Comparison of ENCODE assay signal across 1 cellular context in the genomic region with DNA sequence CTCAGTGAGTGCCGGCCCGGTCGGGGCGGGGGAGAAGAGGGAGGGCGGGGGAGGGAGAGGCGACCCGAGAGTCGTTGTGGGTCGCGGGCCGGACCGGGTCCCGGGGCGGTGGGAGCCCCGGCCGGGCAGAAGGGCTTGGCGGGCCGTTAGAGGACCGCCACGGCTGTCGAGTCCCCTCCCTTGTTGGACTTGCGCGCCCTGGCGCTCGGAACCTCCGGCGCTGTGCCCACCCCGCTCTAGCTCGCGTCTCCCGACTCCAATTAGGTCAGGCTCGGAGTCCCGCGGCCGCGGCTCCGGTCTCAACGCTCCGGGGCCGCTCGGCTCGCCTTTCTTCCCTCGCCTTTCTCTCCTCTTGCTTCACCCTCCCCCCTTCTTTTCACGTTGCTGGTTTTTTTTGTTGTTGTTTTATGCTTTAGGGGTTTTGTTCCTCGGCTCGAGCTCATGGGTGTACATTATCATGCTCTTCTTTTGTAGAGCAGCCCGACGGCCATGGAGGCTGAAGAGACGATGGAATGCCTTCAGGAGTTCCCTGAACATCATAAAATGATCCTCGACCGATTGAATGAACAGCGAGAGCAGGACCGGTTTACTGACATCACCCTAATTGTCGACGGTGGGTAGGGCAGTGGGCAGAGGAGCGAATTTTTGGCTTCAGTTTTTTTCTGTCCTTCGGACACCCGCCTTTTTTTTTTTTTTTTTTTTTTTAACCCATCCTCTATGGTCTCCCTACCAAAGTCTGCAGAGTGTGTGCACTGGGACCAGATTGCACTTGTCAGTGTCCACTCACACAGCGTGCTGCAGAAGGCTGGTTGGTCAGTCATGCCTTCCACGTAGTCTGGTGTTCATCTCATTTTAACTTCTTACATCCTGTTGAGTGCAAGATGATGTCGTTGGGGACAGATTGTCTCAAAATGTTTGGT.
TF ChIP-seq lines count a peak whose summit lies in the region.

No MANE protein-coding gene starts in this region.

TF ChIP-seq in HepG2, 621 proteins besides CTCF, POLR2A, EP300 and RAD21 (continued from another document and continues in another):
- TF ChIP-seq, protein P1, sequence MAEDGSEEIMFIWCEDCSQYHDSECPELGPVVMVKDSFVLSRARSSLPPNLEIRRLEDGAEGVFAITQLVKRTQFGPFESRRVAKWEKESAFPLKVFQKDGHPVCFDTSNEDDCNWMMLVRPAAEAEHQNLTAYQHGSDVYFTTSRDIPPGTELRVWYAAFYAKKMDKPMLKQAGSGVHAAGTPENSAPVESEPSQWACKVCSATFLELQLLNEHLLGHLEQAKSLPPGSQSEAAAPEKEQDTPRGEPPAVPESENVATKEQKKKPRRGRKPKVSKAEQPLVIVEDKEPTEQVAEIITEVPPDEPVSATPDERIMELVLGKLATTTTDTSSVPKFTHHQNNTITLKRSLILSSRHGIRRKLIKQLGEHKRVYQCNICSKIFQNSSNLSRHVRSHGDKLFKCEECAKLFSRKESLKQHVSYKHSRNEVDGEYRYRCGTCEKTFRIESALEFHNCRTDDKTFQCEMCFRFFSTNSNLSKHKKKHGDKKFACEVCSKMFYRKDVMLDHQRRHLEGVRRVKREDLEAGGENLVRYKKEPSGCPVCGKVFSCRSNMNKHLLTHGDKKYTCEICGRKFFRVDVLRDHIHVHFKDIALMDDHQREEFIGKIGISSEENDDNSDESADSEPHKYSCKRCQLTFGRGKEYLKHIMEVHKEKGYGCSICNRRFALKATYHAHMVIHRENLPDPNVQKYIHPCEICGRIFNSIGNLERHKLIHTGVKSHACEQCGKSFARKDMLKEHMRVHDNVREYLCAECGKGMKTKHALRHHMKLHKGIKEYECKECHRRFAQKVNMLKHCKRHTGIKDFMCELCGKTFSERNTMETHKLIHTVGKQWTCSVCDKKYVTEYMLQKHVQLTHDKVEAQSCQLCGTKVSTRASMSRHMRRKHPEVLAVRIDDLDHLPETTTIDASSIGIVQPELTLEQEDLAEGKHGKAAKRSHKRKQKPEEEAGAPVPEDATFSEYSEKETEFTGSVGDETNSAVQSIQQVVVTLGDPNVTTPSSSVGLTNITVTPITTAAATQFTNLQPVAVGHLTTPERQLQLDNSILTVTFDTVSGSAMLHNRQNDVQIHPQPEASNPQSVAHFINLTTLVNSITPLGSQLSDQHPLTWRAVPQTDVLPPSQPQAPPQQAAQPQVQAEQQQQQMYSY (CRISPR knock-in tag; IDR thresholded peaks at IDR 0.05): no peak
- TF ChIP-seq KAT7 (CRISPR knock-in tag; IDR thresholded peaks at IDR 0.05; ENCODE audit: borderline replicate concordance) (0 out of 2 replicates have a peak, but pooled peaks have one; percentile 54), HDAC2 (CRISPR knock-in tag; IDR thresholded peaks at IDR 0.05) (no peak), KDM5A (IDR thresholded peaks at IDR 0.05; ENCODE audit: borderline replicate concordance, low read length) (no peak), ZFP37 (CRISPR knock-in tag; IDR thresholded peaks at IDR 0.05; ENCODE audit: borderline replicate concordance) (peak; percentile 34; the same call in 1 of the 2 replicates), HNRNPLL (IDR thresholded peaks at IDR 0.05; ENCODE audit: low read depth, low read length, poor library complexity, severe bottlenecking) (no peak), AHR (CRISPR knock-in tag; IDR thresholded peaks at IDR 0.05) (no peak), EZH2 (conservative IDR thresholded peaks at IDR 0.05; ENCODE audit: low read depth, low read length) (no peak), FOXC1 (CRISPR knock-in tag; IDR thresholded peaks at IDR 0.05; ENCODE audit: borderline replicate concordance) (no peak), ZFP36L1 (CRISPR knock-in tag; IDR thresholded peaks at IDR 0.05) (no peak), ZMYM4 (CRISPR knock-in tag; IDR thresholded peaks at IDR 0.05) (no peak), ARNT2 (CRISPR knock-in tag; IDR thresholded peaks at IDR 0.05; ENCODE audit: low read depth) (no peak), ZNF878 (CRISPR knock-in tag; IDR thresholded peaks at IDR 0.05) (no peak), MED8 (CRISPR knock-in tag; IDR thresholded peaks at IDR 0.05; ENCODE audit: insufficient replicate concordance) (no peak), ZNF235 (CRISPR knock-in tag; IDR thresholded peaks at IDR 0.05; ENCODE audit: borderline replicate concordance) (no peak), HMG20B (CRISPR knock-in tag; conservative IDR thresholded peaks at IDR 0.05) (no peak), ZNF615 (CRISPR knock-in tag; IDR thresholded peaks at IDR 0.05; ENCODE audit: borderline replicate concordance) (no peak), XRCC5 (optimal IDR thresholded peaks at IDR 0.05; ENCODE audit: low read length) (no peak), TGIF2 (CRISPR knock-in tag; IDR thresholded peaks at IDR 0.05) (no peak; the same call in 1 of the 2 replicates), JDP2 (CRISPR knock-in tag; IDR thresholded peaks at IDR 0.05; ENCODE audit: borderline replicate concordance) (no peak)
- TF ChIP-seq, protein P2, sequence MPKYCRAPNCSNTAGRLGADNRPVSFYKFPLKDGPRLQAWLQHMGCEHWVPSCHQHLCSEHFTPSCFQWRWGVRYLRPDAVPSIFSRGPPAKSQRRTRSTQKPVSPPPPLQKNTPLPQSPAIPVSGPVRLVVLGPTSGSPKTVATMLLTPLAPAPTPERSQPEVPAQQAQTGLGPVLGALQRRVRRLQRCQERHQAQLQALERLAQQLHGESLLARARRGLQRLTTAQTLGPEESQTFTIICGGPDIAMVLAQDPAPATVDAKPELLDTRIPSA (CRISPR knock-in tag; IDR thresholded peaks at IDR 0.05; ENCODE audit: borderline replicate concordance): no peak
- TF ChIP-seq, protein P3, sequence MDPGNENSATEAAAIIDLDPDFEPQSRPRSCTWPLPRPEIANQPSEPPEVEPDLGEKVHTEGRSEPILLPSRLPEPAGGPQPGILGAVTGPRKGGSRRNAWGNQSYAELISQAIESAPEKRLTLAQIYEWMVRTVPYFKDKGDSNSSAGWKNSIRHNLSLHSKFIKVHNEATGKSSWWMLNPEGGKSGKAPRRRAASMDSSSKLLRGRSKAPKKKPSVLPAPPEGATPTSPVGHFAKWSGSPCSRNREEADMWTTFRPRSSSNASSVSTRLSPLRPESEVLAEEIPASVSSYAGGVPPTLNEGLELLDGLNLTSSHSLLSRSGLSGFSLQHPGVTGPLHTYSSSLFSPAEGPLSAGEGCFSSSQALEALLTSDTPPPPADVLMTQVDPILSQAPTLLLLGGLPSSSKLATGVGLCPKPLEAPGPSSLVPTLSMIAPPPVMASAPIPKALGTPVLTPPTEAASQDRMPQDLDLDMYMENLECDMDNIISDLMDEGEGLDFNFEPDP (CRISPR knock-in tag; conservative IDR thresholded peaks at IDR 0.05): no peak
- TF ChIP-seq, protein P4, sequence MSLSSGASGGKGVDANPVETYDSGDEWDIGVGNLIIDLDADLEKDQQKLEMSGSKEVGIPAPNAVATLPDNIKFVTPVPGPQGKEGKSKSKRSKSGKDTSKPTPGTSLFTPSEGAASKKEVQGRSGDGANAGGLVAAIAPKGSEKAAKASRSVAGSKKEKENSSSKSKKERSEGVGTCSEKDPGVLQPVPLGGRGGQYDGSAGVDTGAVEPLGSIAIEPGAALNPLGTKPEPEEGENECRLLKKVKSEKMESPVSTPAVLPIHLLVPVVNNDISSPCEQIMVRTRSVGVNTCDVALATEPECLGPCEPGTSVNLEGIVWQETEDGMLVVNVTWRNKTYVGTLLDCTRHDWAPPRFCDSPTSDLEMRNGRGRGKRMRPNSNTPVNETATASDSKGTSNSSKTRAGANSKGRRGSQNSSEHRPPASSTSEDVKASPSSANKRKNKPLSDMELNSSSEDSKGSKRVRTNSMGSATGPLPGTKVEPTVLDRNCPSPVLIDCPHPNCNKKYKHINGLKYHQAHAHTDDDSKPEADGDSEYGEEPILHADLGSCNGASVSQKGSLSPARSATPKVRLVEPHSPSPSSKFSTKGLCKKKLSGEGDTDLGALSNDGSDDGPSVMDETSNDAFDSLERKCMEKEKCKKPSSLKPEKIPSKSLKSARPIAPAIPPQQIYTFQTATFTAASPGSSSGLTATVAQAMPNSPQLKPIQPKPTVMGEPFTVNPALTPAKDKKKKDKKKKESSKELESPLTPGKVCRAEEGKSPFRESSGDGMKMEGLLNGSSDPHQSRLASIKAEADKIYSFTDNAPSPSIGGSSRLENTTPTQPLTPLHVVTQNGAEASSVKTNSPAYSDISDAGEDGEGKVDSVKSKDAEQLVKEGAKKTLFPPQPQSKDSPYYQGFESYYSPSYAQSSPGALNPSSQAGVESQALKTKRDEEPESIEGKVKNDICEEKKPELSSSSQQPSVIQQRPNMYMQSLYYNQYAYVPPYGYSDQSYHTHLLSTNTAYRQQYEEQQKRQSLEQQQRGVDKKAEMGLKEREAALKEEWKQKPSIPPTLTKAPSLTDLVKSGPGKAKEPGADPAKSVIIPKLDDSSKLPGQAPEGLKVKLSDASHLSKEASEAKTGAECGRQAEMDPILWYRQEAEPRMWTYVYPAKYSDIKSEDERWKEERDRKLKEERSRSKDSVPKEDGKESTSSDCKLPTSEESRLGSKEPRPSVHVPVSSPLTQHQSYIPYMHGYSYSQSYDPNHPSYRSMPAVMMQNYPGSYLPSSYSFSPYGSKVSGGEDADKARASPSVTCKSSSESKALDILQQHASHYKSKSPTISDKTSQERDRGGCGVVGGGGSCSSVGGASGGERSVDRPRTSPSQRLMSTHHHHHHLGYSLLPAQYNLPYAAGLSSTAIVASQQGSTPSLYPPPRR (CRISPR knock-in tag; IDR thresholded peaks at IDR 0.05; ENCODE audit: borderline replicate concordance): no peak
- TF ChIP-seq, protein P5, sequence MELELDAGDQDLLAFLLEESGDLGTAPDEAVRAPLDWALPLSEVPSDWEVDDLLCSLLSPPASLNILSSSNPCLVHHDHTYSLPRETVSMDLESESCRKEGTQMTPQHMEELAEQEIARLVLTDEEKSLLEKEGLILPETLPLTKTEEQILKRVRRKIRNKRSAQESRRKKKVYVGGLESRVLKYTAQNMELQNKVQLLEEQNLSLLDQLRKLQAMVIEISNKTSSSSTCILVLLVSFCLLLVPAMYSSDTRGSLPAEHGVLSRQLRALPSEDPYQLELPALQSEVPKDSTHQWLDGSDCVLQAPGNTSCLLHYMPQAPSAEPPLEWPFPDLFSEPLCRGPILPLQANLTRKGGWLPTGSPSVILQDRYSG (CRISPR knock-in tag; IDR thresholded peaks at IDR 0.05): no peak; the same call in 1 of the 2 replicates
- TF ChIP-seq, protein P6, sequence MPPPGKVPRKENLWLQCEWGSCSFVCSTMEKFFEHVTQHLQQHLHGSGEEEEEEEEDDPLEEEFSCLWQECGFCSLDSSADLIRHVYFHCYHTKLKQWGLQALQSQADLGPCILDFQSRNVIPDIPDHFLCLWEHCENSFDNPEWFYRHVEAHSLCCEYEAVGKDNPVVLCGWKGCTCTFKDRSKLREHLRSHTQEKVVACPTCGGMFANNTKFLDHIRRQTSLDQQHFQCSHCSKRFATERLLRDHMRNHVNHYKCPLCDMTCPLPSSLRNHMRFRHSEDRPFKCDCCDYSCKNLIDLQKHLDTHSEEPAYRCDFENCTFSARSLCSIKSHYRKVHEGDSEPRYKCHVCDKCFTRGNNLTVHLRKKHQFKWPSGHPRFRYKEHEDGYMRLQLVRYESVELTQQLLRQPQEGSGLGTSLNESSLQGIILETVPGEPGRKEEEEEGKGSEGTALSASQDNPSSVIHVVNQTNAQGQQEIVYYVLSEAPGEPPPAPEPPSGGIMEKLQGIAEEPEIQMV (CRISPR knock-in tag; IDR thresholded peaks at IDR 0.05; ENCODE audit: low read depth): no peak
- TF ChIP-seq, protein P7, sequence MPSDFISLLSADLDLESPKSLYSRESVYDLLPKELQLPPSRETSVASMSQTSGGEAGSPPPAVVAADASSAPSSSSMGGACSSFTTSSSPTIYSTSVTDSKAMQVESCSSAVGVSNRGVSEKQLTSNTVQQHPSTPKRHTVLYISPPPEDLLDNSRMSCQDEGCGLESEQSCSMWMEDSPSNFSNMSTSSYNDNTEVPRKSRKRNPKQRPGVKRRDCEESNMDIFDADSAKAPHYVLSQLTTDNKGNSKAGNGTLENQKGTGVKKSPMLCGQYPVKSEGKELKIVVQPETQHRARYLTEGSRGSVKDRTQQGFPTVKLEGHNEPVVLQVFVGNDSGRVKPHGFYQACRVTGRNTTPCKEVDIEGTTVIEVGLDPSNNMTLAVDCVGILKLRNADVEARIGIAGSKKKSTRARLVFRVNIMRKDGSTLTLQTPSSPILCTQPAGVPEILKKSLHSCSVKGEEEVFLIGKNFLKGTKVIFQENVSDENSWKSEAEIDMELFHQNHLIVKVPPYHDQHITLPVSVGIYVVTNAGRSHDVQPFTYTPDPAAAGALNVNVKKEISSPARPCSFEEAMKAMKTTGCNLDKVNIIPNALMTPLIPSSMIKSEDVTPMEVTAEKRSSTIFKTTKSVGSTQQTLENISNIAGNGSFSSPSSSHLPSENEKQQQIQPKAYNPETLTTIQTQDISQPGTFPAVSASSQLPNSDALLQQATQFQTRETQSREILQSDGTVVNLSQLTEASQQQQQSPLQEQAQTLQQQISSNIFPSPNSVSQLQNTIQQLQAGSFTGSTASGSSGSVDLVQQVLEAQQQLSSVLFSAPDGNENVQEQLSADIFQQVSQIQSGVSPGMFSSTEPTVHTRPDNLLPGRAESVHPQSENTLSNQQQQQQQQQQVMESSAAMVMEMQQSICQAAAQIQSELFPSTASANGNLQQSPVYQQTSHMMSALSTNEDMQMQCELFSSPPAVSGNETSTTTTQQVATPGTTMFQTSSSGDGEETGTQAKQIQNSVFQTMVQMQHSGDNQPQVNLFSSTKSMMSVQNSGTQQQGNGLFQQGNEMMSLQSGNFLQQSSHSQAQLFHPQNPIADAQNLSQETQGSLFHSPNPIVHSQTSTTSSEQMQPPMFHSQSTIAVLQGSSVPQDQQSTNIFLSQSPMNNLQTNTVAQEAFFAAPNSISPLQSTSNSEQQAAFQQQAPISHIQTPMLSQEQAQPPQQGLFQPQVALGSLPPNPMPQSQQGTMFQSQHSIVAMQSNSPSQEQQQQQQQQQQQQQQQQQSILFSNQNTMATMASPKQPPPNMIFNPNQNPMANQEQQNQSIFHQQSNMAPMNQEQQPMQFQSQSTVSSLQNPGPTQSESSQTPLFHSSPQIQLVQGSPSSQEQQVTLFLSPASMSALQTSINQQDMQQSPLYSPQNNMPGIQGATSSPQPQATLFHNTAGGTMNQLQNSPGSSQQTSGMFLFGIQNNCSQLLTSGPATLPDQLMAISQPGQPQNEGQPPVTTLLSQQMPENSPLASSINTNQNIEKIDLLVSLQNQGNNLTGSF (CRISPR knock-in tag; IDR thresholded peaks at IDR 0.05): no peak
- TF ChIP-seq, protein P8, sequence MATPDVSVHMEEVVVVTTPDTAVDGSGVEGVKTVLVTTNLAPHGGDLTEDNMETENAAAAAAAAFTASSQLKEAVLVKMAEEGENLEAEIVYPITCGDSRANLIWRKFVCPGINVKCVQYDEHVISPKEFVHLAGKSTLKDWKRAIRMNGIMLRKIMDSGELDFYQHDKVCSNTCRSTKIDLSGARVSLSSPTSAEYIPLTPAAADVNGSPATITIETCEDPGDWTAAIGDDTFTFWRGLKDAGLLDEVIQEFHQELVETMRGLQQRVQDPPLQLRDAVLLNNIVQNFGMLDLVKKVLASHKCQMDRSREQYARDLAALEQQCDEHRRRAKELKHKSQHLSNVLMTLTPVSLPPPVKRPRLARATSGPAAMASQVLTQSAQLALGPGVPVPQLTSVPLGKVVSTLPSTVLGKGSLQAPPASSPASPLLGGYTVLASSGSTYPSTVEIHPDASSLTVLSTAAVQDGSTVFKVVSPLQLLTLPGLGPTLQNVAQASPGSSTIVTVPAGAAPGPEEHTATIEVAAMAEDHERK (CRISPR knock-in tag; IDR thresholded peaks at IDR 0.05; ENCODE audit: low read depth): no peak
